Comparison of ENCODE assay signal across 8 cellular contexts in the genomic region with DNA sequence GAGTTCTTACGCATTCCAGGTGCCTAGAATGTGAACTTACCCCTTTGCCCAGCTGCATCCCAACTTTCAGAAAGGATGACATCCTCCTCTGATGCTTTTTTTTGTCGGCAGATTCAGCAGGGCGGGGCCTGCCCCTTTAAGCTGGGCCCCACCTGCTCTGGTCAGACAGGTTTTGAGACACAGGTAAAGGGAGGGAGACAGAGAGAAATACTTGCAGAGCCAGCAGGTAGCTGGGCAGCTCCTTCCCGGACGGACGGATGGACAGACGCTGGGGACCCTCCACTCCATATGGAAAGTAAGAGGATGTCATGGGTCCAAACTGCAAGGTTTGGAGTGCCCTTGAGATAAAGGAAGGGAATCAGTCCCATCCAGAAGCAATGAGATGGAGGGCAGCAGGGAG. TPM values are rescaled to one million over a fixed set of nuclear protein-coding genes. Genes with fewer than 3 reads are reported as not detected.
A peak's percentile ranks its signal among the peaks of the same experiment; 100 is the strongest.
DNase-seq lines count a peak whose midpoint lies in the region; ATAC-seq and TF ChIP-seq lines count a peak whose summit lies in the region.

A gene with protein sequence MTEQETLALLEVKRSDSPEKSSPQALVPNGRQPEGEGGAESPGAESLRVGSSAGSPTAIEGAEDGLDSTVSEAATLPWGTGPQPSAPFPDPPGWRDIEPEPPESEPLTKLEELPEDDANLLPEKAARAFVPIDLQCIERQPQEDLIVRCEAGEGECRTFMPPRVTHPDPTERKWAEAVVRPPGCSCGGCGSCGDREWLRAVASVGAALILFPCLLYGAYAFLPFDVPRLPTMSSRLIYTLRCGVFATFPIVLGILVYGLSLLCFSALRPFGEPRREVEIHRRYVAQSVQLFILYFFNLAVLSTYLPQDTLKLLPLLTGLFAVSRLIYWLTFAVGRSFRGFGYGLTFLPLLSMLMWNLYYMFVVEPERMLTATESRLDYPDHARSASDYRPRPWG (plus strand): TSS at position 214 of the 400 bp plus-strand sequence. CDS start 902 bp downstream, outside the sequence.

- H3K4me3 ChIP-seq in GM12864 (ENCODE audit: low read depth, low read length), result peak within 1 kb of the TSS; percentile 97
- peak within 1 kb of the TSS; percentile 68 to 92 (median 80) for H3K4me3 ChIP-seq in Peyer's patch
- peak within 1 kb of the TSS; percentile 73 to 96 (median 82) for H3K4me3 ChIP-seq in esophagus squamous epithelium
- peak within 1 kb of the TSS; percentile 85 for H3K4me3 ChIP-seq in psoas muscle

- ATAC-seq in psoas muscle (no peak), GM21381 (IDR thresholded peaks at IDR 0.05; ENCODE audit: unreplicated experiment) (no peak), GM18867 (IDR thresholded peaks at IDR 0.05; ENCODE audit: unreplicated experiment) (no peak)

- peaks cover 0 to 33% (median 4%) of the 10 kb centered on the region in 4 donors for H3K4me1 ChIP-seq in Peyer's patch
- peaks cover 23 to 64% (median 24%) of the 10 kb centered on the region in 3 donors for H3K4me1 ChIP-seq in esophagus squamous epithelium
- H3K4me1 ChIP-seq in psoas muscle, result peaks cover 33% of the 10 kb centered on the region

- intact Hi-C loops in esophagus squamous epithelium (cut with DNase I) (no loop called here), psoas muscle (cut with DNase I) (no loop called here)

- TF ChIP-seq CTCF in GM12864 (IDR thresholded peaks at IDR 0.05; ENCODE audit: low read depth, low read length, missing control alignments), result no peak
- TF ChIP-seq CTCF in Peyer's patch (IDR thresholded peaks at IDR 0.05), result no peak
- no peak for TF ChIP-seq CTCF in esophagus squamous epithelium (IDR thresholded peaks at IDR 0.05)
- no peak for TF ChIP-seq CTCF in psoas muscle (IDR thresholded peaks at IDR 0.05)

- H3K36me3 ChIP-seq in Peyer's patch, result peaks cover 0 to 7% (median 0%) of the 10 kb centered on the region in 3 donors
- peaks cover 0 to 55% (median 5%) of the 10 kb centered on the region in 3 donors for H3K36me3 ChIP-seq in esophagus squamous epithelium
- peaks cover 0 to 30% of the 10 kb centered on the region in 2 donors for H3K36me3 ChIP-seq in psoas muscle (ENCODE audit: insufficient read depth in 1 of 2, low read depth in 1 of 2)

- no peak for TF ChIP-seq POLR2A in Peyer's patch (IDR thresholded peaks at IDR 0.05)
- peak in 3 of 4 donors; percentile 35 to 62 (median 60) for TF ChIP-seq POLR2A in esophagus squamous epithelium (IDR thresholded peaks at IDR 0.05)

- H3K27me3 ChIP-seq in Peyer's patch, result no peaks in the 10 kb centered on the region
- H3K27me3 ChIP-seq in esophagus squamous epithelium, result no peaks in the 10 kb centered on the region
- no peaks in the 10 kb centered on the region for H3K27me3 ChIP-seq in psoas muscle (ENCODE audit: insufficient read depth in 3 of 3, low read length in 2 of 3)

- H3K27ac ChIP-seq in Peyer's patch (peak within 1 kb of the TSS; percentile 91 to 93 (median 93)), esophagus squamous epithelium (peak within 1 kb of the TSS; percentile 94 to 97 (median 96)), psoas muscle (peak within 1 kb of the TSS; percentile 92)

- 33 to 60% methylated on average over 6 of the region's 7 CpGs for WGBS in esophagus squamous epithelium, 2 donors
- 87 to 93% (median 93%) methylated on average over 7 of the region's 7 CpGs for WGBS in psoas muscle, 3 donors

- DNase-seq in GM12864 (ENCODE audit: low read depth) (no peak), Peyer's patch (no peak), esophagus squamous epithelium (lab: John Stamatoyannopoulos, UW) (no peak), psoas muscle (no peak), NCI-H1092 treated with DMSO at 0.1 percent for 48 hours (lab: John Stamatoyannopoulos, UW) (no peak), NCI-H69 (lab: John Stamatoyannopoulos, UW) (no peak)

- H3K9me3 ChIP-seq in Peyer's patch (no peaks in the 10 kb centered on the region), esophagus squamous epithelium (no peaks in the 10 kb centered on the region), psoas muscle (no peaks in the 10 kb centered on the region)

RNA-seq across cellular contexts. Expression of the gene that starts here (rescaled TPM):
- total RNA-seq in Peyer's patch, result 1 to 10 TPM; 1.9 to 9.7 (median 5.4) TPM
- total RNA-seq in esophagus squamous epithelium, result 100 to 1,000 TPM in 2 of 4 donors, 10 to 100 TPM in 2; 64.9 to 140 (median 104) TPM
- 1 to 10 TPM in 1 of 4 donors, under 1 TPM in 3; 0.69 to 1.6 (median 0.87) TPM for total RNA-seq in psoas muscle
- 1 to 10 TPM in 2 of 3 donors, under 1 TPM in 1; 0.89 to 3.6 (median 1.5) TPM for polyA plus RNA-seq in psoas muscle

Comparison
In these comparisons a context has a peak if more than half of its experiments do, and no peak if none do; other contexts are left out.
1. RNA of the gene that starts here (total RNA-seq): 64.9 to 140 TPM in esophagus squamous epithelium; 1.9 to 9.7 TPM in Peyer's patch and 0.69 to 1.6 TPM in psoas muscle; every median in the first group is over 4 times any median in the second.
2. POLR2A ChIP-seq: peak in esophagus squamous epithelium (3 of 4); none in Peyer's patch (0 of 2).
3. Peak in every context shown above with its lines, with median percentiles within 50 percentile points of each other: H3K4me3 ChIP-seq and H3K27ac ChIP-seq.